ENCODE assay signal across 13 cellular contexts in the genomic region with DNA sequence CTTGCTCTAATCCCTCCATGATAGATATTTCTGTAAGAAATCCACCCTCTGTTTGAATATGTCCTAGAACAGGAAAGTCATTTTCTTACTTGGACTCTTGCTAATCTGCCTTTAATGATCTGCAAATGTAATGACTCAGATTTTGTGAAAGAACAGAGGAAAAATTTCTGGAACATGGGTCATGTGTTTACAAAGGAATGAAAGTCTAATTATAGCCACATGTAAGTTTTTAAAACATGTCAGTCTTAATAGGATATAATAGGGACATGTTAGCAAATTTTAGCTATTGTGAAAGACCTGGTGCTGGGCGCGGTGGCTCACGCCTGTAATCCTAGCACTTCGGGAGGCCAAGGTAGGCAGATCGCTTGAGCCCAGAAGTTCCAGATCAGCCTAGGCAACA. TPM values are rescaled to one million over a fixed set of nuclear protein-coding genes. Genes with fewer than 3 reads are reported as not detected.
DNase-seq lines count a peak whose midpoint lies in the region; ATAC-seq and TF ChIP-seq lines count a peak whose summit lies in the region.
"Had no signal": no experiment of that assay in that cellular context is flagged by ENCODE, and none has a peak within 500 bp of the region (broad histone marks: within the 10 kb centered on the region; RNA-seq: fewer than 3 reads in every experiment).

No MANE protein-coding gene starts in this region.

- POLR2A ChIA-PET in AG04449 (lab: Yijun Ruan, JAX) (no interaction called here), PC-9 (lab: Charles Lee; ENCODE audit: unreplicated experiment) (no interaction called here)

- H3K36me3 ChIP-seq in PC-9 (ENCODE audit: low read depth) (no peaks in the 10 kb centered on the region), mesenchymal stem cell (ENCODE audit: control insufficient read depth in 1 of 2, insufficient read depth in 2 of 2, low read depth in 1 of 2, low read length in 2 of 2) (no peaks in the 10 kb centered on the region)
- H3K36me3 ChIP-seq: right atrium auricular region, tibial nerve had no signal

- H2BK120ac ChIP-seq in mesenchymal stem cell (ENCODE audit: low read depth, low read length): no peak overlapping the region

- H3K27me3 ChIP-seq in PC-9 (ENCODE audit: insufficient read depth, low read depth) (no peaks in the 10 kb centered on the region), mesenchymal stem cell (ENCODE audit: control insufficient read depth in 1 of 2, insufficient read depth in 1 of 2, low read length in 2 of 2) (no peaks in the 10 kb centered on the region)
- H3K27me3 ChIP-seq: right atrium auricular region, tibial nerve had no signal

- no peak overlapping the region for H2BK12ac ChIP-seq in mesenchymal stem cell (ENCODE audit: low read length in 2 of 2)

- H3K4me3 ChIP-seq in AG04449 (ENCODE audit: low read depth, low read length) (no peak overlapping the region), PC-9 (no peak overlapping the region), epithelial cell of esophagus (ENCODE audit: low read length) (no peak overlapping the region), mesenchymal stem cell (ENCODE audit: insufficient read depth in 1 of 2, low read depth in 1 of 2, low read length in 2 of 2) (peak overlapping the region in 1 of 2 experiments; percentile 39)
- H3K4me3 ChIP-seq: right atrium auricular region, tibial nerve had no signal

- no peak overlapping the region for H3K18ac ChIP-seq in mesenchymal stem cell (ENCODE audit: low read depth in 1 of 2, low read length in 2 of 2)

- no peak overlapping the region for H3K23ac ChIP-seq in mesenchymal stem cell (ENCODE audit: low read length in 2 of 2)

- H3K9me3 ChIP-seq in PC-9 (ENCODE audit: insufficient read depth, low read depth) (no peaks in the 10 kb centered on the region), mesenchymal stem cell (ENCODE audit: control insufficient read depth, low read length) (no peaks in the 10 kb centered on the region)
- H3K9me3 ChIP-seq: right atrium auricular region, tibial nerve had no signal

- H2AFZ ChIP-seq in PC-9 (no peak overlapping the region), mesenchymal stem cell (ENCODE audit: low read depth, low read length) (no peak overlapping the region)

- H3K4me2 ChIP-seq in PC-9 (no peak overlapping the region), mesenchymal stem cell (ENCODE audit: low read length, poor library complexity, severe bottlenecking) (no peak overlapping the region)

- no peak overlapping the region for H3K14ac ChIP-seq in mesenchymal stem cell (ENCODE audit: low read length in 2 of 2)

- no TSS peak for BruUV-seq in PC-9 (replicated peaks; lab: Mats Ljungman, UMichigan)

- peaks cover 17% of the 10 kb centered on the region; the same call in 1 of the 2 replicates for H3K4me1 ChIP-seq in PC-9 (replicated peaks; ENCODE audit: insufficient read depth)
- H3K4me1 ChIP-seq in mesenchymal stem cell (ENCODE audit: control insufficient read depth, insufficient read depth, low read depth, low read length): peaks cover 2% of the 10 kb centered on the region
- H3K4me1 ChIP-seq: right atrium auricular region had no signal

- CTCF ChIA-PET in AG04449 (lab: Yijun Ruan, JAX) (interaction anchor here (1.1 to 4.4 kb wide), 2 partner anchors 12 to 32 kb away, joined by 3 to 15 read pairs; no protein-coding TSS in a partner anchor), PC-9 (lab: Charles Lee) (interaction anchor here (1.2 kb wide), 1 partner anchor 32 kb away, joined by 3 read pairs; no protein-coding TSS in a partner anchor)

- intact Hi-C loops in PC-9 (cut with micrococcal nuclease; ENCODE audit: unreplicated experiment): no loop called here

- H2AK5ac ChIP-seq in mesenchymal stem cell (ENCODE audit: low read length, severe bottlenecking): no peak overlapping the region

- H2BK15ac ChIP-seq in mesenchymal stem cell (ENCODE audit: low read depth, poor library complexity, severe bottlenecking): no peak overlapping the region

- no peaks in the 10 kb centered on the region for H3K79me2 ChIP-seq in PC-9 (ENCODE audit: low read depth)

- H3K4ac ChIP-seq in mesenchymal stem cell (ENCODE audit: low read depth in 1 of 2, low read length in 2 of 2): no peak overlapping the region

- no peak overlapping the region for H4K91ac ChIP-seq in mesenchymal stem cell (ENCODE audit: low read length)

- no peaks in the 10 kb centered on the region for H3K9me2 ChIP-seq in PC-9 (ENCODE audit: insufficient read depth)

- ATAC-seq in HG03469 (IDR thresholded peaks at IDR 0.05; ENCODE audit: unreplicated experiment): no peak
- no peak for ATAC-seq in GM21423 (IDR thresholded peaks at IDR 0.05; ENCODE audit: unreplicated experiment)
- ATAC-seq in omental fat pad (ENCODE audit: low FRiP score): no peak
- ATAC-seq in HG03196 (IDR thresholded peaks at IDR 0.05; ENCODE audit: unreplicated experiment): no peak

- no peaks in the 10 kb centered on the region for H4K20me1 ChIP-seq in PC-9 (ENCODE audit: insufficient read depth)

- H3K9ac ChIP-seq in mesenchymal stem cell (ENCODE audit: low read length): peak overlapping the region; percentile 39

- WGBS in mesenchymal stem cell: 86% methylated on average over 2 of the region's 5 CpGs

- TF ChIP-seq CTCF in AG04449 (IDR thresholded peaks at IDR 0.05; ENCODE audit: insufficient read depth, low read length, missing control alignments): no peak
- no peak for TF ChIP-seq CTCF in PC-9 (conservative IDR thresholded peaks at IDR 0.05)
- TF ChIP-seq CTCF in epithelial cell of esophagus (IDR thresholded peaks at IDR 0.05; ENCODE audit: insufficient read depth, low read depth, low read length, missing control alignments): no peak
- no peak for TF ChIP-seq CTCF in omental fat pad (IDR thresholded peaks at IDR 0.05)

- H2BK5ac ChIP-seq in mesenchymal stem cell (ENCODE audit: low read depth, low read length, poor library complexity, severe bottlenecking): no peak overlapping the region

- DNase-seq in AG04449 (ENCODE audit: low read depth, low spot score): peak; percentile 36
- DNase-seq in PC-9: peak in 1 of 2 experiments; percentile 36
- DNase-seq in epithelial cell of esophagus (ENCODE audit: low read depth): peak; percentile 91
- DNase-seq in mesenchymal stem cell: peak; percentile 67
- no peak for DNase-seq in omental fat pad (ENCODE audit: low spot score)
- DNase-seq: activated CD4-positive, alpha-beta memory T cell treated with anti-CD3 and anti-CD28 coated beads, Interleukin-2, amount 10 ng/mL, durations not matched to agents 7 days and 5 days; activated naive CD8-positive, alpha-beta T cell treated with anti-CD3 and anti-CD28 coated beads for 36 hours; OCI-M1 had no signal

- H4K8ac ChIP-seq in mesenchymal stem cell (ENCODE audit: low read length): no peak overlapping the region

- H3K79me1 ChIP-seq in mesenchymal stem cell (replicated peaks; ENCODE audit: low read length, poor library complexity, severe bottlenecking): no peaks in the 10 kb centered on the region

- H3F3A ChIP-seq in PC-9 (ENCODE audit: insufficient read depth, low read depth): no peaks in the 10 kb centered on the region

- H3K27ac ChIP-seq in PC-9 (0 out of 2 replicates have a peak overlapping the region, but pooled peaks have one; percentile 19), mesenchymal stem cell (ENCODE audit: low read length, poor library complexity, severe bottlenecking) (no peak overlapping the region)
- H3K27ac ChIP-seq: right atrium auricular region had no signal

RNA-seq across cellular contexts. Expression of a gene that starts 47.6 kb away (rescaled TPM):
- 3.1 and 4.4 TPM in 2 replicates for total RNA-seq in PC-9 (2021)
- polyA plus RNA-seq in mesenchymal stem cell (2013, experiment 1 of 2): 3.6 TPM
- polyA plus RNA-seq in mesenchymal stem cell (2013, experiment 2 of 2): 3.7 TPM
- 1 to 10 TPM; 5.1 to 6.5 (median 6.1) TPM for total RNA-seq in omental fat pad

RNA-seq across cellular contexts. Expression of a gene that starts 47.8 kb away (rescaled TPM):
- 30.9 and 33.6 TPM in 2 replicates for total RNA-seq in PC-9 (2021)
- polyA plus RNA-seq in mesenchymal stem cell (2013, experiment 1 of 2): 32.6 TPM
- 33.3 TPM for polyA plus RNA-seq in mesenchymal stem cell (2013, experiment 2 of 2)
- total RNA-seq in omental fat pad: 10 to 100 TPM; 20.3 to 47.6 (median 24.8) TPM
